Comparison of ENCODE assay signal across 8 cellular contexts in genomic region chr10:113563306-113564088, GRCh38. TPM values are rescaled to one million over a fixed set of nuclear protein-coding genes. Genes with fewer than 3 reads are reported as not detected.
DNase-seq lines count a peak whose midpoint lies in the region; ATAC-seq and TF ChIP-seq lines count a peak whose summit lies in the region.

No MANE protein-coding gene starts in this region.

- H3K4me1 ChIP-seq in adipocyte (ENCODE audit: control insufficient read depth, insufficient read depth, low read length) (peaks cover 14% of the 10 kb centered on the region), urinary bladder (ENCODE audit: insufficient read depth) (no peaks in the 10 kb centered on the region)

- no peak overlapping the region for H3K27ac ChIP-seq in urinary bladder (ENCODE audit: low read depth)

- H3K4me3 ChIP-seq in LNCaP clone FGC (ENCODE audit: low read depth, low read length) (peak overlapping the region; percentile 38), adipocyte (ENCODE audit: low read length) (peak overlapping the region; percentile 77), urinary bladder (ENCODE audit: low read depth, low read length) (peak overlapping the region; percentile 16)

- in situ Hi-C loops in G401 (cut with HindIII; ENCODE audit: low sequenced_read_pairs): no loop called here

- H3K27me3 ChIP-seq in adipocyte (replicated peaks; ENCODE audit: control insufficient read depth, insufficient read depth, low read length): peaks cover 1% of the 10 kb centered on the region

- H3K9me3 ChIP-seq in adipocyte (ENCODE audit: control insufficient read depth, low read length): no peaks in the 10 kb centered on the region

- H3K9ac ChIP-seq in adipocyte (ENCODE audit: low read length): peak overlapping the region; percentile 75

- peak; percentile 98 for TF ChIP-seq CTCF in LNCaP clone FGC (IDR thresholded peaks at IDR 0.05; ENCODE audit: control insufficient read depth, extremely low read depth, insufficient read depth)

- peak; percentile 92 for ATAC-seq in left cardiac atrium

- 11% methylated on average over 18 of the region's 18 CpGs for WGBS in urinary bladder

- DNase-seq in G401 (ENCODE audit: low spot score): peak; percentile 40
- peak; percentile 67 for DNase-seq in H4 (ENCODE audit: low spot score)
- DNase-seq in LNCaP clone FGC (ENCODE audit: low read depth): no peak
- peak; percentile 52 for DNase-seq in SW480 (ENCODE audit: low spot score)
- peak; percentile 91 for DNase-seq in adipocyte (ENCODE audit: low read depth)
- peak; percentile 78 for DNase-seq in left cardiac atrium
- DNase-seq in pulmonary artery endothelial cell (ENCODE audit: low read depth, low spot score): peak; percentile 15

- H3K36me3 ChIP-seq in adipocyte (ENCODE audit: control insufficient read depth, insufficient read depth, low read length, severe bottlenecking): no peaks in the 10 kb centered on the region
- H3K36me3 ChIP-seq in urinary bladder (ENCODE audit: insufficient read depth): no peaks in the 10 kb centered on the region

- intact Hi-C loops in left cardiac atrium (cut with DNase I): loop anchor here in 1 of 2 donors (10.0 kb wide), 1 partner anchor 119 kb away; no protein-coding TSS in a partner anchor

RNA-seq across cellular contexts. Expression of gene HABP2, which starts 10.6 kb away (rescaled TPM):
- total RNA-seq in G401 (2014; rRNA removed; shearing (Covaris generic)): not detected in 2 replicates
- not detected in 2 replicates for total RNA-seq in H4 (2014; rRNA removed; shearing (Covaris generic))
- not detected for total RNA-seq in left cardiac atrium
- total RNA-seq in pulmonary artery endothelial cell: not detected in 2 replicates
- not detected for total RNA-seq in urinary bladder
- polyA plus RNA-seq in urinary bladder: 0.10 TPM

Comparison
In these comparisons a context has a peak if more than half of its experiments do, and no peak if none do; other contexts are left out.
1. H3K4me3 ChIP-seq: peak in every context shown above with its lines; median percentile 77 in adipocyte; 38 in LNCaP clone FGC; 16 in urinary bladder.